22 cellular contexts compared by ENCODE assay signal in genomic region chr20:62547364-62547763, GRCh38.
DNase-seq lines count a peak whose midpoint lies in the region; ATAC-seq, FAIRE-seq and TF ChIP-seq lines count a peak whose summit lies in the region.
"Had no signal": no experiment of that assay in that cellular context is flagged by ENCODE, and none has a peak within 500 bp of the region (broad histone marks: within the 10 kb centered on the region; RNA-seq: fewer than 3 reads in every experiment).

No MANE protein-coding gene starts in this region.

- H3K9me1 ChIP-seq in K562 (ENCODE audit: control insufficient read depth, insufficient read depth, low read length) = no peaks in the 10 kb centered on the region

- no peak overlapping the region for H3K4me3 ChIP-seq in K562
- H3K4me3 ChIP-seq in neural progenitor cell = no peak overlapping the region
- no peak overlapping the region for H3K4me3 ChIP-seq in suprapubic skin
- H3K4me3 ChIP-seq: A549 had no signal

- H3K4me1 ChIP-seq in K562 (replicated peaks in 1 of 2; ENCODE audit: control insufficient read depth in 2 of 2, insufficient read depth in 2 of 2, low read length in 2 of 2) (peaks cover 0 to 64% of the 10 kb centered on the region in 2 experiments; a peak in 2 of 5 replicates), neural progenitor cell (peaks cover 21% of the 10 kb centered on the region), suprapubic skin (peaks cover 20% of the 10 kb centered on the region)

- H4K20me1 ChIP-seq in K562 (replicated peaks; ENCODE audit: control insufficient read depth, insufficient read depth, low read length) = 0 out of 2 replicates have a peak, but pooled peaks cover 5% of the 10 kb centered on the region
- H4K20me1 ChIP-seq in neural progenitor cell (ENCODE audit: low read depth) = peaks cover 4% of the 10 kb centered on the region

- H3K27me3 ChIP-seq in K562 (ENCODE audit: control insufficient read depth in 2 of 2, insufficient read depth in 2 of 2, low read length in 2 of 2) (peaks cover 14 to 19% of the 10 kb centered on the region in 2 experiments), neural progenitor cell (peaks cover 44% of the 10 kb centered on the region), suprapubic skin (peaks cover 85% of the 10 kb centered on the region)

- FAIRE-seq in K562 (lab: Jason Lieb, UNC) = no peak
- FAIRE-seq: A549, GM12892, GM18507 had no signal

- ATAC-seq in K562 (no peak), GM21619 (IDR thresholded peaks at IDR 0.05; ENCODE audit: unreplicated experiment) (no peak)
- no peak for ATAC-seq in stimulated activated naive B cell treated with anti-CD40 and anti-IgM and Interleukin-4, amounts not matched to agents 10 μg/mL and 1 μg/mL and 100 μg/mL, for 72 hours (replicated peaks)
- ATAC-seq: A549, HCT116 had no signal

- H3K36me3 Mint-ChIP-seq in activated naive CD4-positive, alpha-beta T cell treated with anti-CD3 and anti-CD28 coated beads, Interleukin-2, amount 10 ng/mL, durations not matched to agents 7 days and 5 days = no peaks in the 10 kb centered on the region
- H3K36me3 Mint-ChIP-seq in neural progenitor cell = no peaks in the 10 kb centered on the region
- H3K36me3 Mint-ChIP-seq in stimulated activated naive B cell treated with anti-CD40 and anti-IgM and Interleukin-4, amounts not matched to agents 10 μg/mL and 1 μg/mL and 100 μg/mL, for 72 hours = no peaks in the 10 kb centered on the region
- H3K36me3 Mint-ChIP-seq: CD14-positive monocyte; CD4-positive, alpha-beta memory T cell had no signal

- TF ChIP-seq CTCF in K562 (IDR thresholded peaks at IDR 0.05 in 2 of 3, conservative IDR thresholded peaks at IDR 0.05 in 1 of 3; ENCODE audit: insufficient read depth in 2 of 3, low read depth in 1 of 3, low read length in 3 of 3) (no peak), neural progenitor cell (IDR thresholded peaks at IDR 0.05) (no peak), suprapubic skin (IDR thresholded peaks at IDR 0.05) (no peak)

- H3K27ac Mint-ChIP-seq in activated naive CD4-positive, alpha-beta T cell treated with anti-CD3 and anti-CD28 coated beads, Interleukin-2, amount 10 ng/mL, durations not matched to agents 7 days and 5 days = peak overlapping the region; percentile 60
- H3K27ac Mint-ChIP-seq in neural progenitor cell = peak overlapping the region; percentile 86
- H3K27ac Mint-ChIP-seq in stimulated activated naive B cell treated with anti-CD40 and anti-IgM and Interleukin-4, amounts not matched to agents 10 μg/mL and 1 μg/mL and 100 μg/mL, for 72 hours = peak overlapping the region; percentile 37
- H3K27ac Mint-ChIP-seq: CD14-positive monocyte, HFFc6 had no signal

- POLR2A ChIA-PET in K562 (lab: Yijun Ruan, JAX) = interaction anchor here (0.6 kb wide), 1 partner anchor 17 kb away, joined by 3 read pairs; no protein-coding TSS in a partner anchor

- H3K9ac ChIP-seq in K562 (ENCODE audit: insufficient read depth in 1 of 2, low read depth in 2 of 2, low read length in 2 of 2) = no peak overlapping the region; a peak in 1 of 4 replicates
- H3K9ac ChIP-seq in neural progenitor cell = no peak overlapping the region

- H3K9me3 ChIP-seq in K562 (replicated peaks; ENCODE audit: control insufficient read depth, insufficient read depth, low read depth, low read length) (peaks cover 5% of the 10 kb centered on the region; the same call in 1 of the 2 replicates), neural progenitor cell (ENCODE audit: low read depth) (no peaks in the 10 kb centered on the region), suprapubic skin (no peaks in the 10 kb centered on the region)

- H3K36me3 ChIP-seq in K562 (ENCODE audit: control insufficient read depth, insufficient read depth, low read length) (no peaks in the 10 kb centered on the region), neural progenitor cell (no peaks in the 10 kb centered on the region), suprapubic skin (no peaks in the 10 kb centered on the region)

- TF ChIP-seq EP300 in K562 (IDR thresholded peaks at IDR 0.05; ENCODE audit: low read length) (no peak), suprapubic skin (IDR thresholded peaks at IDR 0.05) (no peak)

- no peak overlapping the region for H2AFZ ChIP-seq in K562 (ENCODE audit: low read depth, low read length)
- no peak overlapping the region for H2AFZ ChIP-seq in neural progenitor cell (replicated peaks)

- TF ChIP-seq POLR2A in K562 (conservative IDR thresholded peaks at IDR 0.05) (no peak), suprapubic skin (IDR thresholded peaks at IDR 0.05) (no peak)

- CTCF ChIA-PET in activated naive CD4-positive, alpha-beta T cell treated with anti-CD3 and anti-CD28 coated beads, Interleukin-2, amount 10 ng/mL, durations not matched to agents 7 days and 5 days (lab: Charles Lee) = no interaction called here
- CTCF ChIA-PET in K562 (lab: Yijun Ruan, JAX; ENCODE audit: low intra/inter-chr PET ratio) = no interaction called here

- no peak for TF ChIP-seq RAD21 in K562 (CRISPR knock-in tag; conservative IDR thresholded peaks at IDR 0.05 in 1 of 2, IDR thresholded peaks at IDR 0.05 in 1 of 2)

- BruUV-seq in K562 (replicated peaks; lab: Mats Ljungman, UMichigan) = no TSS peak

- no peak overlapping the region for H3K27ac ChIP-seq in K562 (ENCODE audit: extremely low read depth, low read depth, low read length)
- no peak overlapping the region for H3K27ac ChIP-seq in neural progenitor cell
- no peak overlapping the region for H3K27ac ChIP-seq in suprapubic skin
- H3K27ac ChIP-seq: 22Rv1, A549 had no signal

- 33% methylated on average over 13 of the region's 14 CpGs for WGBS in K562 (ENCODE audit: insufficient coverage, low coverage, missing lambda C conversion rate)
- 82% methylated on average over 14 of the region's 14 CpGs for WGBS in suprapubic skin

- intact Hi-C loops in K562 (cut with micrococcal nuclease) = no loop called here

- peaks cover 3% of the 10 kb centered on the region for H3F3A ChIP-seq in neural progenitor cell (ENCODE audit: low read depth)

- H3K79me2 ChIP-seq in K562 (ENCODE audit: control insufficient read depth, insufficient read depth, low read length) = no peaks in the 10 kb centered on the region
- H3K79me2 ChIP-seq in neural progenitor cell (ENCODE audit: low read depth) = no peaks in the 10 kb centered on the region

- H3K4me2 ChIP-seq in K562 (ENCODE audit: insufficient read depth, low read length) (no peak overlapping the region), neural progenitor cell (no peak overlapping the region)
- H3K4me2 ChIP-seq: A549 had no signal

- peaks cover 52% of the 10 kb centered on the region for H3K27me3 Mint-ChIP-seq in activated naive CD4-positive, alpha-beta T cell treated with anti-CD3 and anti-CD28 coated beads, Interleukin-2, amount 10 ng/mL, durations not matched to agents 7 days and 5 days
- H3K27me3 Mint-ChIP-seq in neural progenitor cell (ENCODE audit: insufficient read depth, low read depth) = peaks cover 26% of the 10 kb centered on the region
- H3K27me3 Mint-ChIP-seq in stimulated activated naive B cell treated with anti-CD40 and anti-IgM and Interleukin-4, amounts not matched to agents 10 μg/mL and 1 μg/mL and 100 μg/mL, for 72 hours = peaks cover 52 to 70% of the 10 kb centered on the region in 2 donors

- peaks cover 2% of the 10 kb centered on the region for H3K9me3 Mint-ChIP-seq in activated naive CD4-positive, alpha-beta T cell treated with anti-CD3 and anti-CD28 coated beads, Interleukin-2, amount 10 ng/mL, durations not matched to agents 7 days and 5 days
- H3K9me3 Mint-ChIP-seq in neural progenitor cell = peaks cover 3% of the 10 kb centered on the region
- peaks cover 6 to 7% of the 10 kb centered on the region in 2 donors for H3K9me3 Mint-ChIP-seq in stimulated activated naive B cell treated with anti-CD40 and anti-IgM and Interleukin-4, amounts not matched to agents 10 μg/mL and 1 μg/mL and 100 μg/mL, for 72 hours

- in situ Hi-C loops in K562 (cut with MboI) = no loop called here

- no peak overlapping the region for H3K4me3 Mint-ChIP-seq in activated naive CD4-positive, alpha-beta T cell treated with anti-CD3 and anti-CD28 coated beads, Interleukin-2, amount 10 ng/mL, durations not matched to agents 7 days and 5 days
- H3K4me3 Mint-ChIP-seq in neural progenitor cell = no peak overlapping the region
- no peak overlapping the region for H3K4me3 Mint-ChIP-seq in stimulated activated naive B cell treated with anti-CD40 and anti-IgM and Interleukin-4, amounts not matched to agents 10 μg/mL and 1 μg/mL and 100 μg/mL, for 72 hours
- H3K4me3 Mint-ChIP-seq: CD4-positive, alpha-beta memory T cell; HFFc6 had no signal

- H3K4me1 Mint-ChIP-seq in activated naive CD4-positive, alpha-beta T cell treated with anti-CD3 and anti-CD28 coated beads, Interleukin-2, amount 10 ng/mL, durations not matched to agents 7 days and 5 days = no peaks in the 10 kb centered on the region
- peaks cover 13% of the 10 kb centered on the region for H3K4me1 Mint-ChIP-seq in neural progenitor cell
- H3K4me1 Mint-ChIP-seq in stimulated activated naive B cell treated with anti-CD40 and anti-IgM and Interleukin-4, amounts not matched to agents 10 μg/mL and 1 μg/mL and 100 μg/mL, for 72 hours = peaks cover 7 to 19% of the 10 kb centered on the region in 2 donors

- DNase-seq in activated naive CD4-positive, alpha-beta T cell treated with anti-CD3 and anti-CD28 coated beads, Interleukin-2, amount 10 ng/mL, durations not matched to agents 7 days and 5 days = no peak
- no peak for DNase-seq in activated naive CD4-positive, alpha-beta T cell treated with anti-CD3 and anti-CD28 coated beads, Interleukin-2, amount 50 U/mL, for 16 hours
- DNase-seq in K562 (ENCODE audit: extremely low read depth in 1 of 4, low spot score in 3 of 4) (no peak), neural progenitor cell (ENCODE audit: low spot score) (no peak), suprapubic skin (ENCODE audit: low spot score in 2 of 2) (no peak), iPS-NIHi7 (ENCODE audit: extremely low spot score) (no peak)
- DNase-seq in stimulated activated naive B cell treated with anti-CD40 and anti-IgM and Interleukin-4, amounts not matched to agents 10 μg/mL and 1 μg/mL and 100 μg/mL, for 72 hours = no peak
- DNase-seq: AML-193; CD4-positive, alpha-beta memory T cell; DMS153; DMS79; GDM1; GOT3; H7; HFFc6 had no signal

TF ChIP-seq in K562, 482 proteins besides CTCF, POLR2A, EP300 and RAD21:
- TF ChIP-seq NR2C1 (IDR thresholded peaks at IDR 0.05) (peak; percentile 89), NR2C1 (tag; IDR thresholded peaks at IDR 0.05) (peak; percentile 90), NR2C2 (CRISPR knock-in tag; IDR thresholded peaks at IDR 0.05) (peak; percentile 82), NR2C2 (tag; IDR thresholded peaks at IDR 0.05) (peak; percentile 74), TEAD1 (CRISPR knock-in tag; IDR thresholded peaks at IDR 0.05) (no peak)
